Comparison of ENCODE assay signal across 8 cellular contexts in genomic region chr1:207084701-207085180, GRCh38. TPM values are rescaled to one million over a fixed set of nuclear protein-coding genes. Genes with fewer than 3 reads are reported as not detected.
DNase-seq lines count a peak whose midpoint lies in the region; FAIRE-seq and TF ChIP-seq lines count a peak whose summit lies in the region.

No MANE protein-coding gene starts in this region.

- POLR2A ChIA-PET in AG04449 (lab: Yijun Ruan, JAX) = interaction anchor here (0.6 kb wide), 1 partner anchor 160 kb away, joined by 3 read pairs; no protein-coding TSS in a partner anchor

- peak; percentile 90 for FAIRE-seq in GM12891 (lab: Jason Lieb, UNC)

- CTCF ChIA-PET in AG04449 (lab: Yijun Ruan, JAX) = interaction anchor here (0.6 to 3.8 kb wide), 16 partner anchors 9 to 668 kb away, joined by 3 to 65 read pairs (median 6); no protein-coding TSS in a partner anchor

- no peak for TF ChIP-seq POLR2A in GM12891 (IDR thresholded peaks at IDR 0.05; ENCODE audit: low read depth, low read length)

- intact Hi-C loops in head of caudate nucleus (cut with DNase I) = loop anchor here (5.0 kb wide), 1 partner anchor 323 kb away; no protein-coding TSS in a partner anchor

- H3K4me3 ChIP-seq in AG04449 (ENCODE audit: low read depth, low read length) = no peak overlapping the region

- DNase-seq in AG04449 (ENCODE audit: low read depth, low spot score) (no peak), GM12891 (ENCODE audit: insufficient read length, low spot score) (peak; percentile 22), HuH-7.5 (ENCODE audit: low spot score) (peak; percentile 34), SHP77 (lab: John Stamatoyannopoulos, UW) (peak; percentile 56 to 66), head of caudate nucleus (peak in 39 of 42 donors; percentile 11 to 86 (median 53)), renal cortical epithelial cell (ENCODE audit: low read depth) (peak; percentile 68), occipital lobe (lab: John Stamatoyannopoulos, UW) (no peak)
- peak; percentile 45 for DNase-seq in activated naive CD4-positive, alpha-beta T cell treated with anti-CD3 and anti-CD28 coated beads, Interleukin-2, amount 50 U/mL, for 16 hours

- peak; percentile 44 for TF ChIP-seq CTCF in AG04449 (IDR thresholded peaks at IDR 0.05; ENCODE audit: insufficient read depth, low read length, missing control alignments)

TF ChIP-seq in GM12891, 5 proteins besides CTCF, POLR2A, EP300 and RAD21:
- no peak for TF ChIP-seq TAF1 (IDR thresholded peaks at IDR 0.05; ENCODE audit: low read depth, low read length)
- TF ChIP-seq POLR2AphosphoS5 (IDR thresholded peaks at IDR 0.05; ENCODE audit: low read depth, low read length) = no peak
- TF ChIP-seq POU2F2 (IDR thresholded peaks at IDR 0.05; ENCODE audit: low read depth, low read length) = no peak
- TF ChIP-seq PAX5 (IDR thresholded peaks at IDR 0.05; ENCODE audit: insufficient read depth, low read length, severe bottlenecking) = no peak
- TF ChIP-seq SPI1 (IDR thresholded peaks at IDR 0.05; ENCODE audit: low read depth, low read length) = no peak

RNA-seq across cellular contexts. Expression of gene C4BPB, which starts 3.9 kb away (rescaled TPM):
- 0.71 TPM for polyA plus RNA-seq in GM12891 (2012; ENCODE audit: low read depth, missing spikeins)
- total RNA-seq in renal cortical epithelial cell (not detected in 2 replicates), occipital lobe (not detected)

RNA-seq across cellular contexts. Expression of gene C4BPA, which starts 19.3 kb away (rescaled TPM):
- polyA plus RNA-seq in GM12891 (2012; ENCODE audit: low read depth, missing spikeins) = not detected
- total RNA-seq in renal cortical epithelial cell = 0.05 TPM in 1 of 2 replicates, not detected in the other
- not detected for total RNA-seq in occipital lobe

RNA-seq across cellular contexts. Expression of gene PFKFB2, which starts 31.7 kb away (rescaled TPM):
- 1.3 TPM for polyA plus RNA-seq in GM12891 (2012; ENCODE audit: low read depth, missing spikeins)
- total RNA-seq in renal cortical epithelial cell (10.7 and 15.8 TPM in 2 replicates), occipital lobe (13.6 TPM)

RNA-seq across cellular contexts. Expression of gene YOD1, which starts 33.7 kb away (rescaled TPM):
- polyA plus RNA-seq in GM12891 (2012; ENCODE audit: low read depth, missing spikeins) = 4.9 TPM
- 15.1 and 15.5 TPM in 2 replicates for total RNA-seq in renal cortical epithelial cell
- 24.5 TPM for total RNA-seq in occipital lobe

RNA-seq across cellular contexts. Expression of gene C1orf116, which starts 52.2 kb away (rescaled TPM):
- polyA plus RNA-seq in GM12891 (2012; ENCODE audit: low read depth, missing spikeins) = not detected
- total RNA-seq in renal cortical epithelial cell = 16.3 and 17.9 TPM in 2 replicates
- not detected for total RNA-seq in occipital lobe

Comparison
In these comparisons a context has a peak if more than half of its experiments do, and no peak if none do; other contexts are left out.
1. DNase-seq: peak in GM12891 (single experiment), HuH-7.5 (single experiment), SHP77 (2 of 2), activated naive CD4-positive, alpha-beta T cell treated with anti-CD3 and anti-CD28 coated beads, Interleukin-2, amount 50 U/mL, for 16 hours (single experiment), head of caudate nucleus (39 of 42) and renal cortical epithelial cell (single experiment); none in AG04449 (single experiment) and occipital lobe (single experiment).